ENCODE assay signal across 14 cellular contexts in genomic region chr7:151399906-151400305, GRCh38. TPM values are rescaled to one million over a fixed set of nuclear protein-coding genes. Genes with fewer than 3 reads are reported as not detected.
DNase-seq lines count a peak whose midpoint lies in the region; ATAC-seq, FAIRE-seq and TF ChIP-seq lines count a peak whose summit lies in the region.
"Had no signal": no experiment of that assay in that cellular context is flagged by ENCODE, and none has a peak within 500 bp of the region (broad histone marks: within the 10 kb centered on the region; RNA-seq: fewer than 3 reads in every experiment).

No MANE protein-coding gene starts in this region.

- H2BK12ac ChIP-seq in H1 (ENCODE audit: low read depth, low read length) (peak overlapping the region; percentile 80; the same call in 1 of the 2 replicates), neuronal stem cell (ENCODE audit: low read length) (no peak overlapping the region)

- H4K20me1 ChIP-seq in DND-41 (ENCODE audit: insufficient read depth, low read length): no peaks in the 10 kb centered on the region
- H4K20me1 ChIP-seq in OCI-LY3 (ENCODE audit: insufficient read depth, low read length): peaks cover 3% of the 10 kb centered on the region; the same call in 1 of the 2 replicates
- H4K20me1 ChIP-seq in H1 (replicated peaks in 1 of 2; ENCODE audit: control insufficient read depth in 1 of 2, insufficient read depth in 2 of 2, low read length in 2 of 2): peaks cover 0 to 5% of the 10 kb centered on the region in 2 experiments

- ATAC-seq in DND-41 (ENCODE audit: insufficient read depth, low read depth) (no peak), HG03565 (IDR thresholded peaks at IDR 0.05; ENCODE audit: unreplicated experiment) (no peak), left cardiac atrium (no peak)

- H3K4me1 ChIP-seq in DND-41 (ENCODE audit: insufficient read depth, low read length) (peaks cover 30% of the 10 kb centered on the region), OCI-LY3 (ENCODE audit: low read length) (peaks cover 14% of the 10 kb centered on the region), H1 (replicated peaks in 1 of 4; ENCODE audit: control insufficient read depth in 3 of 4, insufficient read depth in 4 of 4, low read length in 3 of 4) (peaks cover 0 to 18% (median 9%) of the 10 kb centered on the region in 4 experiments), neuronal stem cell (ENCODE audit: control insufficient read depth in 2 of 2, insufficient read depth in 1 of 2, low read depth in 1 of 2, low read length in 2 of 2) (peaks cover 1 to 14% of the 10 kb centered on the region in 2 donors)

- DNase-seq in DND-41 (no peak), H1 (ENCODE audit: low read depth in 1 of 2, low spot score in 2 of 2) (no peak), neuronal stem cell (ENCODE audit: low spot score) (no peak), left cardiac atrium (no peak), NCI-H128 (lab: John Stamatoyannopoulos, UW; ENCODE audit: unreplicated experiment) (no peak), AG20443 (ENCODE audit: low spot score) (no peak)
- DNase-seq: KG1, NCI-H1092, NCI-H1694 treated with DMSO at 0.1 percent for 48 hours, SHP77 treated with DMSO at 0.1 percent for 48 hours had no signal

- peak overlapping the region; percentile 48 for H2BK5ac ChIP-seq in H1 (ENCODE audit: low read depth, low read length)
- H2BK5ac ChIP-seq in neuronal stem cell (ENCODE audit: low read length): no peak overlapping the region

- H3K27me3 ChIP-seq in DND-41 (ENCODE audit: insufficient read depth, low read length, poor library complexity) (no peaks in the 10 kb centered on the region), OCI-LY3 (ENCODE audit: low read depth, low read length) (peaks cover 26% of the 10 kb centered on the region), H1 (replicated peaks in 1 of 4; ENCODE audit: control insufficient read depth in 3 of 4, extremely low read depth in 1 of 4, insufficient read depth in 3 of 4, low read length in 3 of 4) (no peaks in the 10 kb centered on the region), neuronal stem cell (ENCODE audit: control insufficient read depth in 3 of 3, insufficient read depth in 3 of 3, low read depth in 1 of 3, low read length in 3 of 3) (peaks cover 0 to 2% (median 0%) of the 10 kb centered on the region in 3 experiments)

- H3K9ac ChIP-seq in DND-41 (ENCODE audit: low read depth, low read length): no peak overlapping the region
- H3K9ac ChIP-seq in OCI-LY3 (ENCODE audit: low read length): no peak overlapping the region
- H3K9ac ChIP-seq in H1 (replicated peaks in 1 of 4; ENCODE audit: extremely low read depth in 1 of 4, low read depth in 3 of 4, low read length in 3 of 4): no peak overlapping the region
- no peak overlapping the region for H3K9ac ChIP-seq in neuronal stem cell (ENCODE audit: low read depth, low read length, poor library complexity)

- H2AFZ ChIP-seq in DND-41 (ENCODE audit: low read depth, low read length) (no peak overlapping the region), OCI-LY3 (ENCODE audit: low read depth, low read length) (no peak overlapping the region), H1 (ENCODE audit: low read length) (no peak overlapping the region), neuronal stem cell (ENCODE audit: low read length) (no peak overlapping the region)

- H3K4ac ChIP-seq in H1 (replicated peaks; ENCODE audit: insufficient read length, low read depth, low read length): no peak overlapping the region
- H3K4ac ChIP-seq in neuronal stem cell (ENCODE audit: low read length): no peak overlapping the region

- WGBS in H1 (ENCODE audit: extremely low coverage in 1 of 2, insufficient coverage in 1 of 2, insufficient read length in 1 of 2, insufficient replicate concordance in 2 of 2, low coverage in 1 of 2, low lambda C conversion rate in 2 of 2, missing lambda C conversion rate in 1 of 2), 2 experiments: 89% methylated on average over 14 of the region's 14 CpGs; no CpG with 5 or more reads in 1 of the 2 experiments
- WGBS in neuronal stem cell (ENCODE audit: extremely low coverage in 2 of 2, insufficient read length in 2 of 2, insufficient replicate concordance in 1 of 2), 2 donors: no CpG with 5 or more reads among the region's 14 CpGs

- peaks cover 7% of the 10 kb centered on the region; the same call in 1 of the 2 replicates for H3K23me2 ChIP-seq in H1 (ENCODE audit: low read depth, low read length)

- H4K8ac ChIP-seq in H1 (ENCODE audit: extremely low read depth, insufficient read depth, low read length) (peak overlapping the region; percentile 78; the same call in 1 of the 2 replicates), neuronal stem cell (ENCODE audit: low read depth, low read length) (peak overlapping the region; percentile 99)

- H2BK15ac ChIP-seq in H1 (ENCODE audit: low read length): peak overlapping the region; percentile 97; the same call in 1 of the 2 replicates
- H2BK15ac ChIP-seq in neuronal stem cell (ENCODE audit: low read length): no peak overlapping the region

- TF ChIP-seq CTCF in DND-41 (IDR thresholded peaks at IDR 0.05; ENCODE audit: borderline replicate concordance, extremely low read depth, low read length, poor library complexity, severe bottlenecking): no peak
- TF ChIP-seq CTCF in OCI-LY3 (IDR thresholded peaks at IDR 0.05; ENCODE audit: low read depth, low read length): no peak
- TF ChIP-seq CTCF in H1 (IDR thresholded peaks at IDR 0.05; ENCODE audit: control extremely low read depth in 1 of 3, insufficient read depth in 1 of 3, low read depth in 1 of 3, low read length in 3 of 3): no peak

- H2BK20ac ChIP-seq in H1 (ENCODE audit: low read length): 0 out of 2 replicates have a peak overlapping the region, but pooled peaks have one; percentile 61

- no peaks in the 10 kb centered on the region for H3K79me1 ChIP-seq in H1 (ENCODE audit: low read depth, low read length)
- no peaks in the 10 kb centered on the region for H3K79me1 ChIP-seq in neuronal stem cell (ENCODE audit: low read depth, low read length)

- H3K4me2 ChIP-seq in DND-41 (ENCODE audit: insufficient read depth, low read length) (no peak overlapping the region), OCI-LY3 (ENCODE audit: low read length) (peak overlapping the region; percentile 36), H1 (ENCODE audit: insufficient read depth in 1 of 2, low read depth in 2 of 2, low read length in 2 of 2) (no peak overlapping the region), neuronal stem cell (ENCODE audit: insufficient read depth, low read length, poor library complexity, severe bottlenecking) (no peak overlapping the region)

- CTCF ChIA-PET in H1 (lab: Charles Lee; ENCODE audit: partially characterized antibody): interaction anchor here (0.8 to 6.6 kb wide), 12 partner anchors 9 to 360 kb away, joined by 3 to 32 read pairs (median 3); partner anchors contain the start of gene CRYGN

- no peak for FAIRE-seq in H1 (lab: Jason Lieb, UNC)

- H2BK120ac ChIP-seq in H1 (replicated peaks; ENCODE audit: low read depth, low read length) (no peak overlapping the region), neuronal stem cell (ENCODE audit: low read depth, low read length) (no peak overlapping the region)

- H2AK5ac ChIP-seq in H1 (ENCODE audit: low read depth, low read length) (0 out of 2 replicates have a peak overlapping the region, but pooled peaks have one; percentile 33), neuronal stem cell (ENCODE audit: low read depth, low read length) (peak overlapping the region; percentile 63)

- no peak overlapping the region for H3K56ac ChIP-seq in H1 (replicated peaks; ENCODE audit: insufficient read length, low read depth, low read length)

- H3K27ac ChIP-seq in DND-41 (ENCODE audit: low read length) (peak overlapping the region; percentile 27; the same call in 1 of the 2 replicates), OCI-LY3 (ENCODE audit: low read length) (no peak overlapping the region), H1 (ENCODE audit: low read depth, low read length) (no peak overlapping the region), neuronal stem cell (replicated peaks; ENCODE audit: low read length) (no peak overlapping the region)

- TF ChIP-seq POLR2A in H1 (IDR thresholded peaks at IDR 0.05; ENCODE audit: control extremely low read depth in 1 of 2, low read depth in 2 of 2, low read length in 2 of 2): no peak

- POLR2A ChIA-PET in H1 (lab: Charles Lee; ENCODE audit: partially characterized antibody): interaction anchor here (0.6 to 1.4 kb wide), 5 partner anchors 15 to 232 kb away, joined by 3 to 4 read pairs (median 3); no protein-coding TSS in a partner anchor

- intact Hi-C loops in left cardiac atrium (cut with DNase I): no loop called here

- TF ChIP-seq RAD21 in H1 (IDR thresholded peaks at IDR 0.05 in 1 of 2, conservative IDR thresholded peaks at IDR 0.05 in 1 of 2; ENCODE audit: low read depth in 2 of 2, low read length in 2 of 2): no peak

- H3K23ac ChIP-seq in H1 (ENCODE audit: insufficient read length) (no peak overlapping the region), neuronal stem cell (ENCODE audit: low read depth, low read length, poor library complexity) (peak overlapping the region; percentile 87)

- no peak overlapping the region for H3K4me3 ChIP-seq in DND-41 (ENCODE audit: low read depth in 1 of 2, low read length in 2 of 2)
- no peak overlapping the region for H3K4me3 ChIP-seq in OCI-LY3 (ENCODE audit: low read length)
- no peak overlapping the region for H3K4me3 ChIP-seq in H1 (ENCODE audit: extremely low read depth in 1 of 4, insufficient read depth in 2 of 4, low read depth in 3 of 4, low read length in 4 of 4)
- no peak overlapping the region for H3K4me3 ChIP-seq in neuronal stem cell (ENCODE audit: low read length in 2 of 2)

- peak overlapping the region; percentile 88 for H4K91ac ChIP-seq in H1 (replicated peaks; ENCODE audit: insufficient read length, low read length)
- no peak overlapping the region for H4K91ac ChIP-seq in neuronal stem cell (ENCODE audit: low read depth, low read length, poor library complexity)

- H3K18ac ChIP-seq in H1 (ENCODE audit: extremely low read depth, low read length): no peak overlapping the region
- H3K18ac ChIP-seq in neuronal stem cell (ENCODE audit: low read length): peak overlapping the region; percentile 84

- H3K36me3 ChIP-seq in DND-41 (ENCODE audit: insufficient read depth, low read length) (peaks cover 18% of the 10 kb centered on the region), OCI-LY3 (replicated peaks; ENCODE audit: low read depth, low read length) (no peaks in the 10 kb centered on the region), H1 (ENCODE audit: control insufficient read depth in 2 of 4, insufficient read depth in 4 of 4, low read length in 3 of 4) (peaks cover 0 to 7% (median 1%) of the 10 kb centered on the region in 4 experiments; a peak in 2 of 8 replicates), neuronal stem cell (replicated peaks in 1 of 2; ENCODE audit: control insufficient read depth in 2 of 2, insufficient read depth in 2 of 2, low read length in 2 of 2) (peaks cover 13 to 15% of the 10 kb centered on the region in 2 donors)

- H3K79me2 ChIP-seq in DND-41 (ENCODE audit: insufficient read depth, low read length) (no peaks in the 10 kb centered on the region), OCI-LY3 (ENCODE audit: low read length) (no peaks in the 10 kb centered on the region), H1 (ENCODE audit: control insufficient read depth in 1 of 2, insufficient read depth in 2 of 2, low read length in 2 of 2) (no peaks in the 10 kb centered on the region)

- TF ChIP-seq EP300 in H1 (IDR thresholded peaks at IDR 0.05; ENCODE audit: borderline replicate concordance in 1 of 2, low read depth in 2 of 2, low read length in 2 of 2): no peak

- peaks cover 7% of the 10 kb centered on the region for H3K9me3 ChIP-seq in DND-41 (ENCODE audit: insufficient read depth, low read length, severe bottlenecking)
- no peaks in the 10 kb centered on the region for H3K9me3 ChIP-seq in OCI-LY3 (ENCODE audit: insufficient read depth, low read length)
- H3K9me3 ChIP-seq in H1 (ENCODE audit: insufficient read depth in 2 of 2, low read depth in 1 of 2, low read length in 1 of 2): no peaks in the 10 kb centered on the region
- H3K9me3 ChIP-seq in neuronal stem cell (replicated peaks in 1 of 2; ENCODE audit: control insufficient read depth in 2 of 2, insufficient read depth in 1 of 2, low read depth in 1 of 2, low read length in 2 of 2): peaks cover 0 to 7% of the 10 kb centered on the region in 2 donors

- H4K5ac ChIP-seq in H1 (ENCODE audit: insufficient read length, low read depth, low read length): no peak overlapping the region

- H3K14ac ChIP-seq in H1 (ENCODE audit: insufficient read length) (no peak overlapping the region), neuronal stem cell (ENCODE audit: low read length) (peak overlapping the region; percentile 39)

RNA-seq across cellular contexts. Expression of gene WDR86, which starts 9.9 kb away (rescaled TPM):
- 14.9 and 15.8 TPM in 2 replicates for total RNA-seq in H1 (2021; fragmentation: NEBNext Ultra II Directional; extraction: Animal tissue kit (Norgen Biotek cat#: 25700))
- 12.7 and 22.1 TPM in 2 replicates for polyA plus RNA-seq in H1 (2011; rRNA removed)
- 16.7 TPM for polyA plus RNA-seq in H1 (2011; cell fraction: cytosol; rRNA removed)
- polyA plus RNA-seq in H1 (2011; cell fraction: nucleus; rRNA removed): 81.5 TPM
- polyA plus RNA-seq in H1 (2012, experiment 1 of 2): 7.7 to 11.9 TPM (median 10.0 TPM) in 4 replicates
- polyA plus RNA-seq in H1 (2012, experiment 2 of 2): 5.0 TPM
- 7.4 TPM for polyA plus RNA-seq in H1 (2013, experiment 1 of 2)
- polyA plus RNA-seq in H1 (2013, experiment 2 of 2): 7.4 TPM
- 12.4 and 18.2 TPM in 2 replicates for polyA minus RNA-seq in H1 (2011; rRNA and poly(A)+ RNA removed)
- 10.6 TPM for polyA minus RNA-seq in H1 (2011; cell fraction: cytosol; rRNA and poly(A)+ RNA removed)
- 30.4 TPM for polyA minus RNA-seq in H1 (2011; cell fraction: nucleus; rRNA and poly(A)+ RNA removed)
- 20.7 TPM for polyA plus RNA-seq in neuronal stem cell (2013, experiment 1 of 2)
- polyA plus RNA-seq in neuronal stem cell (2013, experiment 2 of 2): 20.8 TPM
- total RNA-seq in left cardiac atrium: under 1 TPM; 0.71 to 0.84 TPM

RNA-seq across cellular contexts. Expression of gene CRYGN, which starts 40.0 kb away (rescaled TPM):
- total RNA-seq in H1 (2021; fragmentation: NEBNext Ultra II Directional; extraction: Animal tissue kit (Norgen Biotek cat#: 25700)): 1.0 and 1.6 TPM in 2 replicates
- 0.98 and 1.3 TPM in 2 replicates for polyA plus RNA-seq in H1 (2011; rRNA removed)
- polyA plus RNA-seq in H1 (2011; cell fraction: cytosol; rRNA removed): 0.81 TPM
- polyA plus RNA-seq in H1 (2011; cell fraction: nucleus; rRNA removed): 4.0 TPM
- polyA plus RNA-seq in H1 (2012, experiment 1 of 2): 0.43 to 1.7 TPM (median 1.5 TPM) in 4 replicates
- 0.07 TPM for polyA plus RNA-seq in H1 (2012, experiment 2 of 2)
- 0.57 TPM for polyA plus RNA-seq in H1 (2013, experiment 1 of 2)
- polyA plus RNA-seq in H1 (2013, experiment 2 of 2): 0.42 TPM
- 0.80 and 2.0 TPM in 2 replicates for polyA minus RNA-seq in H1 (2011; rRNA and poly(A)+ RNA removed)
- polyA minus RNA-seq in H1 (2011; cell fraction: cytosol; rRNA and poly(A)+ RNA removed): not detected
- polyA minus RNA-seq in H1 (2011; cell fraction: nucleus; rRNA and poly(A)+ RNA removed): 2.5 TPM
- 0.24 TPM for polyA plus RNA-seq in neuronal stem cell (2013, experiment 1 of 2)
- polyA plus RNA-seq in neuronal stem cell (2013, experiment 2 of 2): 0.26 TPM
- total RNA-seq in left cardiac atrium: under 1 TPM; 0.24 to 0.53 TPM
- total RNA-seq: CD8-positive, alpha-beta memory T cell; M059J had no signal

RNA-seq across cellular contexts. Expression of gene NUB1, which starts 58.3 kb away (rescaled TPM):
- total RNA-seq in H1 (2021; fragmentation: NEBNext Ultra II Directional; extraction: Animal tissue kit (Norgen Biotek cat#: 25700)): 37.7 and 43.5 TPM in 2 replicates
- polyA plus RNA-seq in H1 (2011; rRNA removed): 20.5 and 22.1 TPM in 2 replicates
- polyA plus RNA-seq in H1 (2011; cell fraction: cytosol; rRNA removed): 26.7 TPM
- 28.6 TPM for polyA plus RNA-seq in H1 (2011; cell fraction: nucleus; rRNA removed)
- polyA plus RNA-seq in H1 (2012, experiment 1 of 2): 26.1 to 56.9 TPM (median 28.7 TPM) in 4 replicates
- polyA plus RNA-seq in H1 (2012, experiment 2 of 2): 8.2 TPM
- polyA plus RNA-seq in H1 (2013, experiment 1 of 2): 42.6 TPM
- polyA plus RNA-seq in H1 (2013, experiment 2 of 2): 43.8 TPM
- polyA minus RNA-seq in H1 (2011; rRNA and poly(A)+ RNA removed): 21.8 and 23.6 TPM in 2 replicates
- polyA minus RNA-seq in H1 (2011; cell fraction: cytosol; rRNA and poly(A)+ RNA removed): 16.0 TPM
- 21.4 TPM for polyA minus RNA-seq in H1 (2011; cell fraction: nucleus; rRNA and poly(A)+ RNA removed)
- polyA plus RNA-seq in neuronal stem cell (2013, experiment 1 of 2): 74.1 TPM
- 73.2 TPM for polyA plus RNA-seq in neuronal stem cell (2013, experiment 2 of 2)
- 10 to 100 TPM; 30.6 to 37.3 TPM for total RNA-seq in left cardiac atrium
